Comparison of ENCODE assay signal across 15 cellular contexts in the genomic region with DNA sequence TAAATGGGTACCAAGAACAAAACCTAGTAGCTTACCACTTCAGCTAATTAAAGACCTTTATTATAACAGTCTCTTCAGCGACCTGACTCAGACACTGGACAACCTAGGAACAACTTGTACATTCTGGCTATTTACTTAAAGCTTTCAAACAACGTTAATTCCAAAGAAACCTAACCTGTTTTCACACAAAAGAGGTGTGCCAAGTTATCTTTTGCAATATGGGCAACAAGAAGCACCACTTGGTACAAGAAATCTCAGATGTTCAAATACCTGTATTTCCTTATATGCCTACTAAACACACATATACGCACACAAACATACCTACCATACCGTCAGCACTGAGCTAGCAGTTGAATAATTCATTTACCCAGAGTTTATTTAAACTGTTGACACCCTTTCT. TPM values are rescaled to one million over a fixed set of nuclear protein-coding genes. Genes with fewer than 3 reads are reported as not detected.
DNase-seq lines count a peak whose midpoint lies in the region; ATAC-seq and TF ChIP-seq lines count a peak whose summit lies in the region.
"Had no signal": no experiment of that assay in that cellular context is flagged by ENCODE, and none has a peak within 500 bp of the region (broad histone marks: within the 10 kb centered on the region; RNA-seq: fewer than 3 reads in every experiment).

No MANE protein-coding gene starts in this region.

- TF ChIP-seq CTCF in Calu3 (IDR thresholded peaks at IDR 0.05; ENCODE audit: unreplicated experiment) (no peak), IMR-90 (conservative IDR thresholded peaks at IDR 0.05; ENCODE audit: low read depth, low read length) (no peak), epithelial cell of esophagus (IDR thresholded peaks at IDR 0.05; ENCODE audit: insufficient read depth, low read depth, low read length, missing control alignments) (no peak), osteoblast (IDR thresholded peaks at IDR 0.05; ENCODE audit: extremely low read depth, low read depth, low read length) (no peak)

- H2BK20ac ChIP-seq in IMR-90 (ENCODE audit: low read depth, low read length), result no peak overlapping the region

- H4K20me1 ChIP-seq in IMR-90 (ENCODE audit: insufficient read depth, low read length) (no peaks in the 10 kb centered on the region), osteoblast (ENCODE audit: insufficient read depth, low read length) (no peaks in the 10 kb centered on the region)

- H3K14ac ChIP-seq in IMR-90 (replicated peaks; ENCODE audit: low read depth, low read length), result peak overlapping the region; percentile 86

- POLR2A ChIA-PET in IMR-90 (lab: Charles Lee; ENCODE audit: unreplicated experiment), result no interaction called here

- dilution Hi-C loops in IMR-90 (cut with HindIII; ENCODE audit: low sequenced_read_pairs, unreplicated experiment), result no loop called here

- peak overlapping the region; percentile 36 for H3K4me3 Mint-ChIP-seq in Calu3 (ENCODE audit: low read depth, unreplicated experiment)
- no peak overlapping the region for H3K4me3 Mint-ChIP-seq in T-helper 2 cell treated with Interferon-gamma antibody and Interleukin-4, amounts not matched to agents 5 μg/mL and 100 μg/mL, for 36 hours
- H3K4me3 Mint-ChIP-seq: CD14-positive monocyte had no signal

- H3K4me3 ChIP-seq in IMR-90 (ENCODE audit: insufficient read depth, low read depth, low read length), result no peak overlapping the region
- no peak overlapping the region for H3K4me3 ChIP-seq in epithelial cell of esophagus (ENCODE audit: low read length)
- no peak overlapping the region for H3K4me3 ChIP-seq in osteoblast (ENCODE audit: insufficient read depth, low read length)
- H3K4me3 ChIP-seq: gastrocnemius medialis, pancreas had no signal

- no peak for DNase-seq in Calu3
- no peak for DNase-seq in IMR-90
- peak; percentile 89 for DNase-seq in epithelial cell of esophagus (ENCODE audit: low read depth)
- no peak for DNase-seq in osteoblast (ENCODE audit: insufficient read length, low spot score, missing footprints)
- DNase-seq in T-helper 2 cell treated with Interferon-gamma antibody and Interleukin-4, amounts not matched to agents 5 μg/mL and 100 μg/mL, for 36 hours (ENCODE audit: low spot score), result no peak
- no peak for DNase-seq in cerebellum (ENCODE audit: low spot score)
- DNase-seq: caudate nucleus, gastrocnemius medialis, midbrain, NCI-H1436, NCI-H446, pancreas had no signal

- no peaks in the 10 kb centered on the region for H3K27me3 Mint-ChIP-seq in Calu3 (ENCODE audit: unreplicated experiment)
- no peaks in the 10 kb centered on the region for H3K27me3 Mint-ChIP-seq in T-helper 2 cell treated with Interferon-gamma antibody and Interleukin-4, amounts not matched to agents 5 μg/mL and 100 μg/mL, for 36 hours (ENCODE audit: low read depth)

- no CpG with 5 or more reads among the region's 4 CpGs for WGBS in IMR-90 (ENCODE audit: extremely low coverage in 2 of 2, insufficient read length in 1 of 2), 2 experiments

- H2BK15ac ChIP-seq in IMR-90 (ENCODE audit: low read depth, low read length), result peak overlapping the region; percentile 87; the same call in 1 of the 3 replicates

- peaks cover 12 to 37% of the 10 kb centered on the region in 2 experiments; a peak in 3 of 4 replicates for H3K79me1 ChIP-seq in IMR-90 (ENCODE audit: low read depth in 1 of 2, low read length in 2 of 2)

- H3K9ac ChIP-seq in IMR-90 (ENCODE audit: low read depth, low read length), result no peak overlapping the region; the same call in 1 of the 2 replicates

- TF ChIP-seq POLR2A in IMR-90 (IDR thresholded peaks at IDR 0.05; ENCODE audit: low read depth, low read length), result no peak

- H4K8ac ChIP-seq in IMR-90 (ENCODE audit: low read depth in 2 of 2, low read length in 2 of 2), result peak overlapping the region; percentile 58 to 80; a peak in 3 of 4 replicates

- peak overlapping the region; percentile 97 for H2BK5ac ChIP-seq in IMR-90 (ENCODE audit: low read depth, low read length, poor library complexity, severe bottlenecking)

- peak overlapping the region; percentile 68; the same call in 1 of the 2 replicates for H2AK5ac ChIP-seq in IMR-90 (ENCODE audit: low read depth, low read length)

- H4K5ac ChIP-seq in IMR-90 (ENCODE audit: low read depth, low read length), result peak overlapping the region; percentile 79; the same call in 1 of the 2 replicates

- H3K4ac ChIP-seq in IMR-90 (ENCODE audit: low read depth, low read length), result peak overlapping the region; percentile 48; the same call in 1 of the 2 replicates

- peaks cover 50% of the 10 kb centered on the region for H3K36me3 Mint-ChIP-seq in Calu3 (ENCODE audit: insufficient read depth, unreplicated experiment)
- H3K36me3 Mint-ChIP-seq in T-helper 2 cell treated with Interferon-gamma antibody and Interleukin-4, amounts not matched to agents 5 μg/mL and 100 μg/mL, for 36 hours (ENCODE audit: low read depth), result peaks cover 47% of the 10 kb centered on the region

- peak overlapping the region; percentile 97 for H3K27ac ChIP-seq in IMR-90 (ENCODE audit: insufficient read depth, low read length)
- peak overlapping the region; percentile 89 for H3K27ac ChIP-seq in osteoblast (ENCODE audit: low read depth, low read length)
- H3K27ac ChIP-seq: gastrocnemius medialis, pancreas had no signal

- peak overlapping the region; percentile 76; the same call in 1 of the 2 replicates for H3K23ac ChIP-seq in IMR-90 (ENCODE audit: low read depth, low read length)

- H2AK9ac ChIP-seq in IMR-90 (replicated peaks; ENCODE audit: low read depth, low read length, poor library complexity), result no peak overlapping the region

- H2AFZ ChIP-seq in IMR-90 (replicated peaks; ENCODE audit: low read length, poor library complexity) (no peak overlapping the region), osteoblast (ENCODE audit: low read length) (no peak overlapping the region)

- H3K4me1 Mint-ChIP-seq in Calu3 (ENCODE audit: low read depth, unreplicated experiment), result peaks cover 58% of the 10 kb centered on the region
- peaks cover 15% of the 10 kb centered on the region for H3K4me1 Mint-ChIP-seq in T-helper 2 cell treated with Interferon-gamma antibody and Interleukin-4, amounts not matched to agents 5 μg/mL and 100 μg/mL, for 36 hours (ENCODE audit: low read depth)

- peak overlapping the region; percentile 49; the same call in 1 of the 2 replicates for H4K91ac ChIP-seq in IMR-90 (ENCODE audit: insufficient read depth, low read depth, low read length)

- H3K9me1 ChIP-seq in IMR-90 (ENCODE audit: insufficient read depth, low read length), result no peaks in the 10 kb centered on the region

- peaks cover 53% of the 10 kb centered on the region for H3K79me2 ChIP-seq in osteoblast (ENCODE audit: insufficient read depth, low read length)

- peak overlapping the region; percentile 67; the same call in 1 of the 2 replicates for H3K18ac ChIP-seq in IMR-90 (ENCODE audit: low read depth, low read length)

- H3K9me3 Mint-ChIP-seq in Calu3 (ENCODE audit: low read depth, unreplicated experiment), result no peaks in the 10 kb centered on the region
- H3K9me3 Mint-ChIP-seq in T-helper 2 cell treated with Interferon-gamma antibody and Interleukin-4, amounts not matched to agents 5 μg/mL and 100 μg/mL, for 36 hours, result no peaks in the 10 kb centered on the region
- H3K9me3 Mint-ChIP-seq: CD14-positive monocyte had no signal

- peak overlapping the region; percentile 66 for H3K56ac ChIP-seq in IMR-90 (ENCODE audit: extremely low read depth, insufficient read depth, low read length)

- peak overlapping the region; percentile 85 for H3K27ac Mint-ChIP-seq in Calu3 (ENCODE audit: unreplicated experiment)
- no peak overlapping the region for H3K27ac Mint-ChIP-seq in T-helper 2 cell treated with Interferon-gamma antibody and Interleukin-4, amounts not matched to agents 5 μg/mL and 100 μg/mL, for 36 hours

- H3K9me3 ChIP-seq in IMR-90 (ENCODE audit: control insufficient read depth, insufficient read depth, low read length) (no peaks in the 10 kb centered on the region), osteoblast (ENCODE audit: low read depth, low read length) (no peaks in the 10 kb centered on the region)
- H3K9me3 ChIP-seq: gastrocnemius medialis, pancreas had no signal

- CTCF ChIA-PET in Calu3 (lab: Charles Lee), result interaction anchor here (0.7 to 2.5 kb wide), 7 partner anchors 12 to 546 kb away, joined by 3 to 10 read pairs (median 4); no protein-coding TSS in a partner anchor
- CTCF ChIA-PET in IMR-90 (lab: Yijun Ruan, JAX), result interaction anchor here (1.1 kb wide), 1 partner anchor 11 kb away, joined by 3 read pairs; no protein-coding TSS in a partner anchor

- in situ Hi-C loops in IMR-90 (cut with MboI; ENCODE audit: low sequenced_read_pairs), result loop anchor here (25.0 kb wide), 1 partner anchor 1624 kb away; no protein-coding TSS in a partner anchor

- peaks cover 24% of the 10 kb centered on the region for H3K4me1 ChIP-seq in IMR-90 (ENCODE audit: control insufficient read depth, insufficient read depth, low read length)
- H3K4me1 ChIP-seq in osteoblast (ENCODE audit: insufficient read depth, low read length), result peaks cover 63% of the 10 kb centered on the region

- H3K27me3 ChIP-seq in IMR-90 (ENCODE audit: control insufficient read depth, insufficient read depth, low read length) (no peaks in the 10 kb centered on the region), osteoblast (ENCODE audit: insufficient read depth, low read length) (no peaks in the 10 kb centered on the region)
- H3K27me3 ChIP-seq: gastrocnemius medialis, pancreas had no signal

- no peak overlapping the region; the same call in 1 of the 2 replicates for H3K4me2 ChIP-seq in IMR-90 (ENCODE audit: low read depth, low read length)
- no peak overlapping the region for H3K4me2 ChIP-seq in osteoblast (ENCODE audit: insufficient read depth, low read length)

- H2BK120ac ChIP-seq in IMR-90 (ENCODE audit: low read depth, low read length), result peak overlapping the region; percentile 60; the same call in 1 of the 2 replicates

- intact Hi-C loops in Calu3 (cut with micrococcal nuclease; ENCODE audit: unreplicated experiment) (loop anchor here (1.0 kb wide), 1 partner anchor 21 kb away; no protein-coding TSS in a partner anchor), IMR-90 (cut with micrococcal nuclease) (no loop called here)

- no peak for ATAC-seq in IMR-90 (ENCODE audit: low read depth)
- ATAC-seq in GM18867 (IDR thresholded peaks at IDR 0.05; ENCODE audit: unreplicated experiment), result no peak
- no peak for ATAC-seq in HG02798 (IDR thresholded peaks at IDR 0.05; ENCODE audit: poor library complexity, unreplicated experiment)
- ATAC-seq: gastrocnemius medialis had no signal

- peaks cover 26% of the 10 kb centered on the region for H3K36me3 ChIP-seq in IMR-90 (ENCODE audit: control insufficient read depth, insufficient read depth, low read length)
- peaks cover 5% of the 10 kb centered on the region for H3K36me3 ChIP-seq in osteoblast (ENCODE audit: insufficient read depth, low read length)
- H3K36me3 ChIP-seq: gastrocnemius medialis, pancreas had no signal

- BruUV-seq in Calu3 (replicated peaks; lab: Mats Ljungman, UMichigan) (no TSS peak), IMR-90 (replicated peaks; lab: Mats Ljungman, UMichigan) (no TSS peak)

- no peak for TF ChIP-seq RAD21 in IMR-90 (IDR thresholded peaks at IDR 0.05; ENCODE audit: low read length)

RNA-seq across cellular contexts. Expression of gene RNF145, which starts 23.0 kb away (rescaled TPM):
- total RNA-seq in Calu3 (2022) (169 and 193 TPM in 2 replicates), IMR-90 (2012; rRNA removed) (50.0 and 68.0 TPM in 2 replicates), osteoblast (37.7 and 38.4 TPM in 2 replicates), cerebellum (71.3 TPM)
- polyA plus RNA-seq in IMR-90 (2012; rRNA removed), result 44.9 and 57.0 TPM in 2 replicates
- 14.3 and 27.2 TPM in 2 replicates for polyA plus RNA-seq in IMR-90 (2012; cell fraction: cytosol; rRNA removed)
- polyA plus RNA-seq in IMR-90 (2012; cell fraction: nucleus; rRNA removed; ENCODE audit: low replicate concordance), result 8.4 and 77.6 TPM in 2 replicates
